8 cellular contexts compared by ENCODE assay signal in the genomic region with DNA sequence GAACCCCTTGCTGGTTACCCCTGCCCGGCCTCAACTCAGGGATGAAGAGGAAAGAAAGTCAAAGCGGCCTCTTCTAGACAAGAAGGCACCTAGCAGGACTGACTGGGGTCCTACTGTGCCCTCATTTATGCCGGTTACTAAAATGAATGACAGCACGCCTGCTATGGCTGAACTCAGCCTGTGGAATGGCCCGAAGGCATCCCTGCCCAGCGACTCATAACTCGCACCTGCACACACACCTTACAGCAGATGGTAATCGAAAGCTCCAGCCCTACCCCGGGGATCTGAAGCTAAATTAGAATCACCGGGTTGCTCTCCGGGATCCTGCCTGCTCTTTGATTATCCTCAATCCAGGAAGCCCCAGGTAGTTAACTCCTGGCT. TPM values are rescaled to one million over a fixed set of nuclear protein-coding genes. Genes with fewer than 3 reads are reported as not detected.
DNase-seq lines count a peak whose midpoint lies in the region; ATAC-seq and TF ChIP-seq lines count a peak whose summit lies in the region.

No MANE protein-coding gene starts in this region.

- H3K27ac ChIP-seq in tibial nerve = peak overlapping the region; percentile 54 to 90 (median 82)

- peak overlapping the region; percentile 27 for H3K27ac Mint-ChIP-seq in activated naive CD4-positive, alpha-beta T cell treated with anti-CD3 and anti-CD28 coated beads, Interleukin-2, amount 50 U/mL, for 24 hours

- H3K9me3 Mint-ChIP-seq in activated naive CD4-positive, alpha-beta T cell treated with anti-CD3 and anti-CD28 coated beads, Interleukin-2, amount 50 U/mL, for 24 hours = no peaks in the 10 kb centered on the region

- intact Hi-C loops in posterior vena cava (cut with DNase I) = no loop called here

- ATAC-seq in HG02678 (IDR thresholded peaks at IDR 0.05; ENCODE audit: unreplicated experiment) = no peak

- H3K4me1 ChIP-seq in adipocyte (ENCODE audit: control insufficient read depth, insufficient read depth, low read length) (peaks cover 37% of the 10 kb centered on the region), tibial nerve (peaks cover 0 to 37% (median 8%) of the 10 kb centered on the region in 4 donors)

- no peak overlapping the region for H3K4me3 Mint-ChIP-seq in activated naive CD4-positive, alpha-beta T cell treated with anti-CD3 and anti-CD28 coated beads, Interleukin-2, amount 50 U/mL, for 24 hours

- no peak for TF ChIP-seq CTCF in tibial nerve (IDR thresholded peaks at IDR 0.05)

- H3K27me3 Mint-ChIP-seq in activated naive CD4-positive, alpha-beta T cell treated with anti-CD3 and anti-CD28 coated beads, Interleukin-2, amount 50 U/mL, for 24 hours = no peaks in the 10 kb centered on the region

- no peak for TF ChIP-seq POLR2A in tibial nerve (IDR thresholded peaks at IDR 0.05)

- H3K4me3 ChIP-seq in adipocyte (ENCODE audit: low read length) (peak overlapping the region; percentile 84), tibial nerve (peak overlapping the region; percentile 57 to 94 (median 60))

- H3K9me3 ChIP-seq in adipocyte (ENCODE audit: control insufficient read depth, low read length) (no peaks in the 10 kb centered on the region), tibial nerve (no peaks in the 10 kb centered on the region)

- no peak for DNase-seq in activated naive CD4-positive, alpha-beta T cell treated with Interleukin-2 at 50 U/mL for 16 hours
- DNase-seq in adipocyte (ENCODE audit: low read depth) = no peak
- DNase-seq in kidney tubule cell (ENCODE audit: low spot score) = peak; percentile 35
- DNase-seq in tibial nerve (ENCODE audit: low spot score in 2 of 2) = no peak
- DNase-seq in activated CD8-positive, alpha-beta memory T cell treated with anti-CD3 and anti-CD28 coated beads for 24 hours = no peak
- no peak for DNase-seq in posterior vena cava (ENCODE audit: low spot score)

- peak overlapping the region; percentile 89 for H3K9ac ChIP-seq in adipocyte (ENCODE audit: low read length)

- H3K36me3 Mint-ChIP-seq in activated naive CD4-positive, alpha-beta T cell treated with anti-CD3 and anti-CD28 coated beads, Interleukin-2, amount 50 U/mL, for 24 hours = no peaks in the 10 kb centered on the region

- no peaks in the 10 kb centered on the region for H3K36me3 ChIP-seq in adipocyte (ENCODE audit: control insufficient read depth, insufficient read depth, low read length, severe bottlenecking)
- no peaks in the 10 kb centered on the region for H3K36me3 ChIP-seq in tibial nerve

- H3K27me3 ChIP-seq in adipocyte (replicated peaks; ENCODE audit: control insufficient read depth, insufficient read depth, low read length) (no peaks in the 10 kb centered on the region), tibial nerve (no peaks in the 10 kb centered on the region)

- peaks cover 5% of the 10 kb centered on the region for H3K4me1 Mint-ChIP-seq in activated naive CD4-positive, alpha-beta T cell treated with anti-CD3 and anti-CD28 coated beads, Interleukin-2, amount 50 U/mL, for 24 hours

- WGBS in tibial nerve, 2 donors = 83 to 84% methylated on average over 10 to 11 of the region's 11 CpGs

- TF ChIP-seq EP300 in tibial nerve (IDR thresholded peaks at IDR 0.05) = no peak

RNA-seq across cellular contexts. Expression of gene TXNDC5, which starts 0.7 kb away (rescaled TPM):
- 100 to 1,000 TPM in 3 of 4 donors, 10 to 100 TPM in 1; 85.0 to 137 (median 110) TPM for total RNA-seq in tibial nerve
- total RNA-seq in posterior vena cava = 100 to 1,000 TPM in 1 of 2 donors, 10 to 100 TPM in 1; 98.2 to 122 TPM
